ENCODE assay signal across 15 cellular contexts in genomic region chrX:70411475-70411874, GRCh38. TPM values are rescaled to one million over a fixed set of nuclear protein-coding genes. Genes with fewer than 3 reads are reported as not detected.
DNase-seq lines count a peak whose midpoint lies in the region; ATAC-seq lines count a peak whose summit lies in the region.
"Had no signal": no experiment of that assay in that cellular context is flagged by ENCODE, and none has a peak within 500 bp of the region (broad histone marks: within the 10 kb centered on the region; RNA-seq: fewer than 3 reads in every experiment).

No MANE protein-coding gene starts in this region.

- no peaks in the 10 kb centered on the region for H3K27me3 Mint-ChIP-seq in memory B cell

- ATAC-seq in GM18868 (IDR thresholded peaks at IDR 0.05; ENCODE audit: unreplicated experiment) (peak; percentile 87), memory B cell (ENCODE audit: low read depth) (peak; percentile 32)
- ATAC-seq: CD8-positive, alpha-beta T cell had no signal

- peaks cover 3% of the 10 kb centered on the region for H3K36me3 ChIP-seq in H7 (replicated peaks; ENCODE audit: control insufficient read depth, insufficient read depth, low read length)

- H3K27me3 ChIP-seq in H7 (ENCODE audit: control insufficient read depth, insufficient read depth, low read length), result no peaks in the 10 kb centered on the region

- no peak overlapping the region for H3K4me3 ChIP-seq in H7 (ENCODE audit: insufficient read depth, low read depth, low read length)
- H3K4me3 ChIP-seq: GM23248 had no signal

- no peak overlapping the region for H3K4me3 Mint-ChIP-seq in memory B cell
- H3K4me3 Mint-ChIP-seq: CD14-positive monocyte; CD8-positive, alpha-beta T cell had no signal

- H3K36me3 Mint-ChIP-seq in memory B cell, result no peaks in the 10 kb centered on the region
- H3K36me3 Mint-ChIP-seq: CD8-positive, alpha-beta T cell; IgD-negative memory B cell had no signal

- H3K4me1 Mint-ChIP-seq in memory B cell, result no peaks in the 10 kb centered on the region
- H3K4me1 Mint-ChIP-seq: CD14-positive monocyte had no signal

- no peaks in the 10 kb centered on the region for H3K9me3 Mint-ChIP-seq in memory B cell
- H3K9me3 Mint-ChIP-seq: CD14-positive monocyte; CD8-positive, alpha-beta T cell; IgD-negative memory B cell had no signal

- DNase-seq in LHCN-M2 (ENCODE audit: low read depth), result peak; percentile 5
- DNase-seq in memory B cell (ENCODE audit: low spot score in 2 of 2), result no peak
- no peak for DNase-seq in GM19238 (ENCODE audit: insufficient read length, low spot score)
- no peak for DNase-seq in H7
- DNase-seq in activated naive CD4-positive, alpha-beta T cell treated with Interleukin-2 at 50 U/mL for 16 hours, result no peak
- DNase-seq: Caco-2; CD8-positive, alpha-beta T cell; DND-41; GDM1; GM23248; KG1 had no signal

- H3K27ac Mint-ChIP-seq in memory B cell, result no peak overlapping the region
- H3K27ac Mint-ChIP-seq: CD14-positive monocyte; CD8-positive, alpha-beta T cell; IgD-negative memory B cell had no signal

RNA-seq across cellular contexts. Expression of gene GDPD2, which starts 11.6 kb away (rescaled TPM):
- not detected in 2 replicates for total RNA-seq in LHCN-M2 (2014; rRNA removed)
- polyA plus RNA-seq in LHCN-M2 (2012), result 0.35 TPM
- 1.5 and 2.0 TPM in 2 replicates for total RNA-seq in H7 (2014; rRNA removed; shearing (Covaris generic))
- total RNA-seq: CD8-positive, alpha-beta T cell; GM23248 had no signal
- polyA plus RNA-seq: BJ, CD14-positive monocyte, GM23248, IgD-negative memory B cell had no signal

RNA-seq across cellular contexts. Expression of gene DLG3, which starts 33.2 kb away (rescaled TPM):
- total RNA-seq in LHCN-M2 (2014; rRNA removed), result 6.8 and 13.5 TPM in 2 replicates
- 3.5 TPM for polyA plus RNA-seq in LHCN-M2 (2012)
- 31.5 and 42.3 TPM in 2 replicates for total RNA-seq in H7 (2014; rRNA removed; shearing (Covaris generic))
